ENCODE assay signal across 4 cellular contexts in genomic region chr11:93177891-93178290, GRCh38. TPM values are rescaled to one million over a fixed set of nuclear protein-coding genes. Genes with fewer than 3 reads are reported as not detected.
DNase-seq lines count a peak whose midpoint lies in the region; ATAC-seq and TF ChIP-seq lines count a peak whose summit lies in the region.
"Not testable (repeated sequence)": the region's sequence is repeated elsewhere in the genome, so short reads cannot be mapped to it uniquely, and the experiment has no call there.

No MANE protein-coding gene starts in this region.

- H3K36me3 Mint-ChIP-seq in endodermal cell (ENCODE audit: low read depth): peaks cover 58% of the 10 kb centered on the region

- not testable (repeated sequence) for H3K27ac Mint-ChIP-seq in endodermal cell

- not testable (repeated sequence) for H3K27me3 Mint-ChIP-seq in endodermal cell (ENCODE audit: insufficient read depth)

- H3K9me3 Mint-ChIP-seq in endodermal cell: peaks cover 32% of the 10 kb centered on the region

- H3K27ac ChIP-seq in endodermal cell (ENCODE audit: low read depth, low read length); spleen: not testable (repeated sequence)

- DNase-seq in endodermal cell: not testable (repeated sequence)
- DNase-seq in left ventricle myocardium superior (peak; percentile 13), posterior vena cava (ENCODE audit: low spot score) (peak; percentile 68), spleen (peak; percentile 50)

- H3K4me1 ChIP-seq in endodermal cell (ENCODE audit: control insufficient read depth, insufficient read depth, low read length); spleen: not testable (repeated sequence)

- TF ChIP-seq CTCF in endodermal cell (conservative IDR thresholded peaks at IDR 0.05); spleen (IDR thresholded peaks at IDR 0.05 in 8 of 11, conservative IDR thresholded peaks at IDR 0.05 in 3 of 11): not testable (repeated sequence)

- ATAC-seq in left ventricle myocardium superior: not testable (repeated sequence)

- H3K27me3 ChIP-seq in endodermal cell (ENCODE audit: control insufficient read depth, insufficient read depth, low read length, poor library complexity, severe bottlenecking); spleen (replicated peaks in 1 of 7): not testable (repeated sequence)

- peaks cover 48% of the 10 kb centered on the region for H3K9me3 ChIP-seq in endodermal cell (ENCODE audit: control insufficient read depth, low read length)
- H3K9me3 ChIP-seq in spleen: not testable (repeated sequence)

- H3K4me3 Mint-ChIP-seq in endodermal cell: not testable (repeated sequence)

- H3K36me3 ChIP-seq in endodermal cell (ENCODE audit: control insufficient read depth, insufficient read depth, low read length): peaks cover 61% of the 10 kb centered on the region
- H3K36me3 ChIP-seq in spleen: peaks cover 0 to 61% (median 19%) of the 10 kb centered on the region in 6 donors

- intact Hi-C loops in left ventricle myocardium superior (cut with micrococcal nuclease); posterior vena cava (cut with DNase I); spleen (cut with DNase I; ENCODE audit: low total_unique reads): not testable (repeated sequence)

- H3K4me3 ChIP-seq in endodermal cell (ENCODE audit: low read length): peak overlapping the region; percentile 10
- not testable (repeated sequence) for H3K4me3 ChIP-seq in spleen

- not testable (repeated sequence) for TF ChIP-seq POLR2A in spleen (IDR thresholded peaks at IDR 0.05)

- H3K9ac ChIP-seq in endodermal cell (ENCODE audit: extremely low read depth, low read length, poor library complexity, severe bottlenecking): not testable (repeated sequence)

- not testable (repeated sequence) for H3K4me1 Mint-ChIP-seq in endodermal cell

- 86 to 87% methylated on average over 10 to 13 of the region's 13 CpGs for WGBS in endodermal cell (ENCODE audit: insufficient coverage in 1 of 2, insufficient read length in 1 of 2), 2 experiments
- 90 to 95% (median 94%) methylated on average over 13 of the region's 13 CpGs for WGBS in spleen, 5 donors

RNA-seq across cellular contexts. Expression of gene SLC36A4, which starts 19.9 kb away (rescaled TPM):
- total RNA-seq in endodermal cell (10 to 100 TPM; 31.7 to 47.5 TPM), left ventricle myocardium superior (6.9 TPM), posterior vena cava (10 to 100 TPM; 20.6 to 30.4 TPM), spleen (10 to 100 TPM; 14.0 to 41.4 (median 19.1) TPM)
- 37.5 TPM for polyA plus RNA-seq in endodermal cell (2013, experiment 1 of 2)
- polyA plus RNA-seq in endodermal cell (2013, experiment 2 of 2): 32.6 TPM
- 1 to 10 TPM; 2.6 to 3.6 (median 3.4) TPM for polyA plus RNA-seq in spleen
